1 cellular context compared by ENCODE assay signal in genomic region chr5:14588758-14589543, GRCh38.
TF ChIP-seq lines count a peak whose summit lies in the region.

No MANE protein-coding gene starts in this region.

TF ChIP-seq in HepG2, 621 proteins besides CTCF, POLR2A, EP300 and RAD21 (continued from another document):
- TF ChIP-seq ZNF737 (CRISPR knock-in tag; IDR thresholded peaks at IDR 0.05; ENCODE audit: borderline replicate concordance) (no peak), ZMYM2 (CRISPR knock-in tag; IDR thresholded peaks at IDR 0.05) (no peak), DZIP1 (CRISPR knock-in tag; IDR thresholded peaks at IDR 0.05) (no peak), ZSCAN30 (CRISPR knock-in tag; IDR thresholded peaks at IDR 0.05) (no peak), XBP1 (CRISPR knock-in tag; IDR thresholded peaks at IDR 0.05) (no peak), ZNF354B (CRISPR knock-in tag; IDR thresholded peaks at IDR 0.05) (no peak), ATAD3A (CRISPR knock-in tag; IDR thresholded peaks at IDR 0.05) (no peak), GFI1 (CRISPR knock-in tag; IDR thresholded peaks at IDR 0.05; ENCODE audit: borderline replicate concordance) (no peak), ATF4 (CRISPR knock-in tag; IDR thresholded peaks at IDR 0.05) (no peak)
